32 cellular contexts compared by ENCODE assay signal in the genomic region with DNA sequence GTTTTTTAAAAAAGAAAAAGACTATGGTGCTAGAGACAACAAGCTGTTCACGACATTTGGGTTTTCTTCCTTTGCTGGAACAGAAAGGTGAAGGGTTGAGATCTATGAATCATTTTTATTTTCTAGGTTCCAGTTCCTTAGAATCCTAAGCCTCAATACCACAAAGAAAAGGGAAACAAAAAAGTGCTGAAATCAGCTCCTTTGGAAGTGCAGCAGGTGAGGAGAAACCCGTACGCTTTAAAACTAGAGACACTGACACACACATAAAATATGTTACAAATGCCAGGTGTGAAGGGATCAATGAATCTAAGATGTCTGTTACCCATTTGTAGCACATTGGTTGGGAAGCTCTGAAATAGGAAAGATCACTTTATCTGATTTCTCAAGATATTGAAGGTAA.
"Had no signal": no experiment of that assay in that cellular context is flagged by ENCODE, and none has a peak within 500 bp of the region (broad histone marks: within the 10 kb centered on the region; RNA-seq: fewer than 3 reads in every experiment).

No MANE protein-coding gene starts in this region.

- H3K27me3 Mint-ChIP-seq: activated CD4-positive, alpha-beta T cell treated with anti-CD3 and anti-CD28 coated beads for 36 hours; activated CD4-positive, alpha-beta T cell treated with anti-CD3 and anti-CD28 coated beads, Interleukin-2, amount 10 ng/mL, durations not matched to agents 7 days and 5 days; activated naive CD4-positive, alpha-beta T cell treated with anti-CD3 and anti-CD28 coated beads, Interleukin-2, amount 10 ng/mL, durations not matched to agents 7 days and 5 days; activated naive CD8-positive, alpha-beta T cell; activated naive CD8-positive, alpha-beta T cell treated with anti-CD3 and anti-CD28 coated beads, Interleukin-2, amount 50 U/mL, for 24 hours had no signal

- H3K27ac ChIP-seq: SJSA1 had no signal

- H3K9me3 ChIP-seq: MG63, SJSA1, SK-N-SH had no signal

- H3K4me1 ChIP-seq: SJSA1 had no signal

- H3K27ac Mint-ChIP-seq: activated CD4-positive, alpha-beta T cell treated with anti-CD3 and anti-CD28 coated beads for 36 hours; activated CD4-positive, alpha-beta T cell treated with anti-CD3 and anti-CD28 coated beads, Interleukin-2, amount 10 ng/mL, durations not matched to agents 7 days and 5 days; activated CD8-positive, alpha-beta T cell treated with anti-CD3 and anti-CD28 coated beads, Interleukin-2, amount 10 ng/mL, durations not matched to agents 7 days and 5 days; activated naive CD4-positive, alpha-beta T cell treated with anti-CD3 and anti-CD28 coated beads, Interleukin-2, amount 10 ng/mL, durations not matched to agents 7 days and 5 days; activated naive CD8-positive, alpha-beta T cell; activated naive CD8-positive, alpha-beta T cell treated with anti-CD3 and anti-CD28 coated beads, Interleukin-2, amount 50 U/mL, for 24 hours; activated T-cell treated with anti-CD3 and anti-CD28 coated beads, Interleukin-2, amount 50 U/mL, for 24 hours; activated T-helper 1 cell treated with anti-CD3 and anti-CD28 coated beads, Interleukin-12 subunit alpha, Interleukin-12 subunit beta, Interleukin-2, Interleukin-4 antibody, amounts not matched to agents 30 ng/mL and 10 ng/mL and 1 ng/mL, durations not matched to agents 14 hours and 24 hours and 36 hours; brain; T-helper 1 cell treated with Interleukin-12 subunit alpha and Interleukin-12 subunit beta and Interleukin-4 antibody, amounts not matched to agents 30 μg/mL and 1 μg/mL, for 36 hours; T-helper 2 cell treated with Interferon-gamma antibody and Interleukin-4, amounts not matched to agents 5 μg/mL and 100 μg/mL, for 36 hours; WTC11 had no signal

- H3K9me3 Mint-ChIP-seq: activated CD4-positive, alpha-beta T cell treated with anti-CD3 and anti-CD28 coated beads, Interleukin-2, amount 10 ng/mL, durations not matched to agents 7 days and 5 days; activated T-helper 1 cell treated with anti-CD3 and anti-CD28 coated beads, Interleukin-12 subunit alpha, Interleukin-12 subunit beta, Interleukin-2, Interleukin-4 antibody, amounts not matched to agents 30 ng/mL and 10 ng/mL and 1 ng/mL, durations not matched to agents 14 hours and 24 hours and 36 hours had no signal

- H3K4me2 ChIP-seq: SK-N-SH had no signal

- H3K36me3 Mint-ChIP-seq: activated naive CD4-positive, alpha-beta T cell treated with anti-CD3 and anti-CD28 coated beads, Interleukin-2, amount 10 ng/mL, durations not matched to agents 7 days and 5 days; brain had no signal

- H3K4me3 Mint-ChIP-seq: activated CD4-positive, alpha-beta T cell treated with anti-CD3 and anti-CD28 coated beads for 36 hours; activated CD4-positive, alpha-beta T cell treated with anti-CD3 and anti-CD28 coated beads, Interleukin-2, amount 10 ng/mL, durations not matched to agents 7 days and 5 days; activated CD8-positive, alpha-beta T cell treated with anti-CD3 and anti-CD28 coated beads, Interleukin-2, amount 10 ng/mL, durations not matched to agents 7 days and 5 days; activated naive CD4-positive, alpha-beta T cell treated with anti-CD3 and anti-CD28 coated beads, Interleukin-2, amount 10 ng/mL, durations not matched to agents 7 days and 5 days; activated naive CD8-positive, alpha-beta T cell; activated naive CD8-positive, alpha-beta T cell treated with anti-CD3 and anti-CD28 coated beads, Interleukin-2, amount 50 U/mL, for 24 hours; activated T-cell treated with anti-CD3 and anti-CD28 coated beads, Interleukin-2, amount 50 U/mL, for 24 hours; activated T-helper 1 cell treated with anti-CD3 and anti-CD28 coated beads, Interleukin-12 subunit alpha, Interleukin-12 subunit beta, Interleukin-2, Interleukin-4 antibody, amounts not matched to agents 30 ng/mL and 10 ng/mL and 1 ng/mL, durations not matched to agents 14 hours and 24 hours and 36 hours; brain; T-helper 1 cell treated with Interleukin-12 subunit alpha and Interleukin-12 subunit beta and Interleukin-4 antibody, amounts not matched to agents 30 μg/mL and 1 μg/mL, for 36 hours; T-helper 2 cell treated with Interferon-gamma antibody and Interleukin-4, amounts not matched to agents 5 μg/mL and 100 μg/mL, for 36 hours; WTC11 had no signal

- DNase-seq: activated CD4-positive, alpha-beta T cell treated with anti-CD3 and anti-CD28 coated beads for 36 hours; activated CD4-positive, alpha-beta T cell treated with anti-CD3 and anti-CD28 coated beads, Interleukin-2, amount 10 ng/mL, durations not matched to agents 7 days and 5 days; activated CD4-positive, alpha-beta T cell treated with anti-CD3 and anti-CD28 coated beads, Interleukin-2, amount 50 U/mL, for 48 hours; activated CD8-positive, alpha-beta T cell treated with anti-CD3 and anti-CD28 coated beads, Interleukin-2, amount 10 ng/mL, durations not matched to agents 7 days and 5 days; activated gamma-delta T cell treated with Interleukin-2 at 50 U/mL for 16 hours; activated naive CD4-positive, alpha-beta T cell treated with anti-CD3 and anti-CD28 coated beads, Interleukin-2, amount 10 ng/mL, durations not matched to agents 7 days and 5 days; activated naive CD8-positive, alpha-beta T cell treated with anti-CD3 and anti-CD28 coated beads, Interleukin-2, amount 50 U/mL, for 24 hours; activated T-cell treated with anti-CD3 and anti-CD28 coated beads, Interleukin-2, amount 50 U/mL, for 24 hours; anterior cingulate cortex; caudate nucleus; cerebellar nuclear complex; Kasumi-1; MG63; NCI-H1092; NCI-H1436 treated with DMSO at 0.1 percent for 48 hours; NCI-H1694 treated with DMSO at 0.1 percent for 48 hours; NCI-H2029 treated with DMSO at 0.1 percent for 48 hours; NCI-H2107; NCI-H2171; NCI-H510A; NCI-H526; NCI-H748 treated with DMSO at 0.1 percent for 48 hours; SHP77 treated with DMSO at 0.1 percent for 48 hours; SK-N-SH had no signal

- ATAC-seq: activated CD4-positive, alpha-beta T cell treated with anti-CD3 and anti-CD28 coated beads for 36 hours; activated CD4-positive, CD25-positive, alpha-beta regulatory T cell treated with anti-CD3 and anti-CD28 coated beads, Interleukin-2, amount 50 U/mL, for 24 hours; activated CD8-positive, alpha-beta T cell treated with anti-CD3 and anti-CD28 coated beads, Interleukin-2, amount 10 ng/mL, durations not matched to agents 7 days and 5 days; activated naive CD8-positive, alpha-beta T cell treated with anti-CD3 and anti-CD28 coated beads, Interleukin-2, amount 50 U/mL, for 24 hours; WTC11 had no signal

- H3K4me3 ChIP-seq: MG63, SJSA1 had no signal

- H3K9ac ChIP-seq: SK-N-SH had no signal

- H3K36me3 ChIP-seq: MG63, SJSA1 had no signal

- H3K27me3 ChIP-seq: MG63, SJSA1 had no signal

- H3K4me1 Mint-ChIP-seq: activated CD4-positive, alpha-beta T cell treated with anti-CD3 and anti-CD28 coated beads for 36 hours; activated CD4-positive, alpha-beta T cell treated with anti-CD3 and anti-CD28 coated beads, Interleukin-2, amount 10 ng/mL, durations not matched to agents 7 days and 5 days; activated naive CD4-positive, alpha-beta T cell treated with anti-CD3 and anti-CD28 coated beads, Interleukin-2, amount 10 ng/mL, durations not matched to agents 7 days and 5 days; activated naive CD8-positive, alpha-beta T cell treated with anti-CD3 and anti-CD28 coated beads, Interleukin-2, amount 50 U/mL, for 24 hours; brain; WTC11 had no signal
